Comparison of ENCODE assay signal across 11 cellular contexts in the genomic region with DNA sequence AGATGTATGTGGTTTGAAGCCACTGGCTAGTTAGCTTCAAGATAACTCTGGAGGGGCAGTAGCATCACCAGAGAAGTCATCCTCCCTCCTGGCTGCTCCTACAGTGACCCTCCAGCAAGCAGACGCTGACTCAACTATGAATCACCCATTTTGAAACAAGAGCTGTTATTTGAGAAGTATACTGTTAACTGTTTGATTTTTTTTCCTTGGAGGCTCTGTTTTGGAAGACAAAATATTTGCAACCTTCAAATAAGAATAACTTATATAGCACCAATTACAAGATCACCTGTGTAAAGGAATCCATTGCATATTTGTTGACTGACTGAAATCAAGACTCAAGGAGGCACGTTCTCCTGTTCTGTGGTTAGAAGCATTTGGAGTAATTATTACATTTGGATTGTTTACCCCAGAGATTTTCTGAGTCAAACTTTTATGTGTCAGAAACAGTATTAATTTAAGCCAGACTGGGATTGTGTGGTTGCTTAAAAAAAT.
A peak's percentile ranks its signal among the peaks of the same experiment; 100 is the strongest.
DNase-seq lines count a peak whose midpoint lies in the region; ATAC-seq and TF ChIP-seq lines count a peak whose summit lies in the region.
"Had no signal": no experiment of that assay in that cellular context is flagged by ENCODE, and none has a peak within 500 bp of the region (broad histone marks: within the 10 kb centered on the region; RNA-seq: fewer than 3 reads in every experiment).

No MANE protein-coding gene starts in this region.

- CTCF ChIA-PET in T-cell (lab: Charles Lee), result interaction anchor here in 1 of 2 donors (0.5 kb wide), 1 partner anchor 16 kb away, joined by 3 read pairs; no protein-coding TSS in a partner anchor

- TF ChIP-seq CTCF in heart right ventricle (IDR thresholded peaks at IDR 0.05), result no peak
- no peak for TF ChIP-seq CTCF in tibial nerve (IDR thresholded peaks at IDR 0.05)

- ATAC-seq in heart right ventricle (peak in 6 of 8 donors; percentile 46 to 91 (median 69)), HG02884 (IDR thresholded peaks at IDR 0.05; ENCODE audit: unreplicated experiment) (no peak), T-cell (replicated peaks in 1 of 4) (no peak)
- ATAC-seq: activated CD4-positive, CD25-positive, alpha-beta regulatory T cell treated with anti-CD3 and anti-CD28 coated beads, Interleukin-2, amount 50 U/mL, for 24 hours; effector memory CD8-positive, alpha-beta T cell had no signal

- H3K4me1 ChIP-seq in heart right ventricle (peaks cover 0 to 4% (median 0%) of the 10 kb centered on the region in 9 donors), tibial nerve (peaks cover 0 to 25% (median 0%) of the 10 kb centered on the region in 4 donors)

- no peak for TF ChIP-seq POLR2A in tibial nerve (IDR thresholded peaks at IDR 0.05)

- H3K36me3 Mint-ChIP-seq in T-cell, result no peaks in the 10 kb centered on the region
- H3K36me3 Mint-ChIP-seq: IgD-negative memory B cell had no signal

- H3K9me3 ChIP-seq in heart right ventricle (no peaks in the 10 kb centered on the region), tibial nerve (no peaks in the 10 kb centered on the region)

- in situ Hi-C loops in SK-MEL-5 (cut with HindIII; ENCODE audit: low pct_unique_long_range_greater_than_20kb, low sequenced_read_pairs), result no loop called here

- peaks cover 0 to 27% (median 6%) of the 10 kb centered on the region in 7 donors for H3K27me3 ChIP-seq in heart right ventricle
- H3K27me3 ChIP-seq in tibial nerve, result peaks cover 0 to 5% of the 10 kb centered on the region in 2 donors

- 69 to 70% methylated on average over 2 of the region's 2 CpGs for WGBS in heart right ventricle, 2 donors
- WGBS in tibial nerve, 2 donors, result 29 to 30% methylated on average over 2 of the region's 2 CpGs

- no peak overlapping the region for H3K4me3 Mint-ChIP-seq in T-cell
- H3K4me3 Mint-ChIP-seq: effector memory CD8-positive, alpha-beta T cell; IgD-negative memory B cell had no signal

- no peaks in the 10 kb centered on the region for H3K9me3 Mint-ChIP-seq in T-cell

- intact Hi-C loops in heart right ventricle (cut with DNase I), result no loop called here

- no peak overlapping the region for H3K4me3 ChIP-seq in heart right ventricle
- no peak overlapping the region for H3K4me3 ChIP-seq in tibial nerve

- POLR2A ChIA-PET in T-cell (lab: Charles Lee), result no interaction called here

- TF ChIP-seq EP300 in tibial nerve (IDR thresholded peaks at IDR 0.05), result no peak

- H3K4me1 Mint-ChIP-seq in T-cell, result no peaks in the 10 kb centered on the region
- H3K4me1 Mint-ChIP-seq: IgD-negative memory B cell had no signal

- H3K36me3 ChIP-seq in heart right ventricle (no peaks in the 10 kb centered on the region), tibial nerve (no peaks in the 10 kb centered on the region)

- peak overlapping the region in 3 of 10 donors; percentile 11 to 33 (median 15) for H3K27ac ChIP-seq in heart right ventricle
- H3K27ac ChIP-seq in tibial nerve, result no peak overlapping the region

- H3K27me3 Mint-ChIP-seq in T-cell, result peaks cover 28 to 31% of the 10 kb centered on the region in 2 donors

- DNase-seq in NCI-H2171 treated with DMSO at 0.1 percent for 48 hours (lab: John Stamatoyannopoulos, UW) (peak; percentile 60), NCI-H2171 (lab: John Stamatoyannopoulos, UW) (no peak), SK-MEL-5 (ENCODE audit: low read depth, low spot score) (peak; percentile 27), heart right ventricle (peak in 1 of 2 donors; percentile 11), stromal cell of bone marrow (ENCODE audit: low read depth) (peak; percentile 91), tibial nerve (ENCODE audit: low spot score in 2 of 2) (no peak), T-cell (no peak)
- DNase-seq: effector memory CD8-positive, alpha-beta T cell had no signal

- no peak overlapping the region for H3K27ac Mint-ChIP-seq in T-cell
- H3K27ac Mint-ChIP-seq: effector memory CD8-positive, alpha-beta T cell; IgD-negative memory B cell had no signal

Comparison
In these comparisons a context has a peak if more than half of its experiments do, and no peak if none do; other contexts are left out.
1. DNase-seq: peak in NCI-H2171 treated with DMSO at 0.1 percent for 48 hours (single experiment), SK-MEL-5 (single experiment) and stromal cell of bone marrow (single experiment); none in NCI-H2171 (single experiment), tibial nerve (0 of 2) and T-cell (0 of 34).
2. ATAC-seq: peak in heart right ventricle (6 of 8); none in HG02884 (single experiment) and T-cell (0 of 4).